ENCODE assay signal across 17 cellular contexts in genomic region chr6:9461161-9461560, GRCh38.
DNase-seq lines count a peak whose midpoint lies in the region; ATAC-seq, FAIRE-seq and TF ChIP-seq lines count a peak whose summit lies in the region.
"Had no signal": no experiment of that assay in that cellular context is flagged by ENCODE, and none has a peak within 500 bp of the region (broad histone marks: within the 10 kb centered on the region; RNA-seq: fewer than 3 reads in every experiment).

No MANE protein-coding gene starts in this region.

- TF ChIP-seq CTCF in bronchial epithelial cell (IDR thresholded peaks at IDR 0.05; ENCODE audit: insufficient read depth, low read length, severe bottlenecking), result no peak

- peak; percentile 8 for DNase-seq in NCI-H1105 treated with DMSO at 0.1 percent for 48 hours (lab: John Stamatoyannopoulos, UW)
- DNase-seq in NCI-H1105 (lab: John Stamatoyannopoulos, UW), result no peak
- DNase-seq in NCI-H82 (lab: John Stamatoyannopoulos, UW), result peak; percentile 29
- peak; percentile 22 for DNase-seq in bronchial epithelial cell (ENCODE audit: low read depth)
- DNase-seq in SKM-1 treated with dmso at 0.1 percent for 144 hours (lab: John Stamatoyannopoulos, UW; ENCODE audit: unreplicated experiment), result no peak
- DNase-seq in NOMO-1 treated with DMSO at 0.1 percent for 48 hours (lab: John Stamatoyannopoulos, UW; ENCODE audit: unreplicated experiment), result no peak
- DNase-seq: 8988T; CD4-positive, CD25-positive, alpha-beta regulatory T cell; DND-41; GDM1; H9 had no signal

- no peak for FAIRE-seq in bronchial epithelial cell (lab: Jason Lieb, UNC)
- FAIRE-seq: GM12892, HepG2, HTR-8/SVneo had no signal

- H3K27me3 ChIP-seq in bronchial epithelial cell (ENCODE audit: control insufficient read depth, insufficient read depth, low read length), result no peaks in the 10 kb centered on the region
- H3K27me3 ChIP-seq: BLaER1 treated with 17β-estradiol and CSF1 and Interleukin-3, amounts not matched to agents 10 nM and 100 nM had no signal

- H3K4me3 ChIP-seq in bronchial epithelial cell (ENCODE audit: low read depth, low read length), result no peak overlapping the region
- H3K4me3 ChIP-seq: BLaER1 treated with 17β-estradiol and CSF1 and Interleukin-3, amounts not matched to agents 10 nM and 100 nM; GM23338 had no signal

- H3K36me3 ChIP-seq in bronchial epithelial cell (ENCODE audit: control insufficient read depth, insufficient read depth, low read length), result no peaks in the 10 kb centered on the region
- H3K36me3 ChIP-seq: BLaER1 treated with 17β-estradiol and CSF1 and Interleukin-3, amounts not matched to agents 10 nM and 100 nM had no signal

- ATAC-seq in HG03520 (IDR thresholded peaks at IDR 0.05; ENCODE audit: unreplicated experiment), result no peak
- ATAC-seq: GM23338, HepG2 had no signal

Comparison
In these comparisons a context has a peak if more than half of its experiments do, and no peak if none do; other contexts are left out.
1. DNase-seq: peak in NCI-H1105 treated with DMSO at 0.1 percent for 48 hours (single experiment), NCI-H82 (single experiment) and bronchial epithelial cell (single experiment); none in NCI-H1105 (single experiment), SKM-1 treated with dmso at 0.1 percent for 144 hours (single experiment) and NOMO-1 treated with DMSO at 0.1 percent for 48 hours (single experiment).